18 cellular contexts compared by ENCODE assay signal in the genomic region with DNA sequence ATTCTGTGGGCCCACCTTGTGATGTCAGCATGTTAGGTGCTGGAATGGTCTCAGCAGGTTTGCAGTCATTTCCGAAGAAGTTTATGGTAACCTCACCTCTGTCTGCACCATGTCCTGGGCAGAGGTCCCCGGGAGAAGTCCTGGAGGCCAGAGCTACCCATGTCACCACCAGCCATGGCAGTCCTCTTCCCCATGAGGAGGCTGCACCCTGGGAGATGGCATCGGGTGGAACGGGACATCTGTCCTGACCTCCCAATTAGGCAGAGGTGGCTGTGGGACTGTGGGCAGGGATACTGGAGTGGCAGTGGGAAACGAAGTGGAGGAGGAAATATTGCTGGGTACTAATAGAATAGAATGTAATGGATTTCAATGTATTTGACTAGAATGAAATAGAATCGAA.
A peak's percentile ranks its signal among the peaks of the same experiment; 100 is the strongest.
DNase-seq lines count a peak whose midpoint lies in the region; ATAC-seq and TF ChIP-seq lines count a peak whose summit lies in the region.
"Had no signal": no experiment of that assay in that cellular context is flagged by ENCODE, and none has a peak within 500 bp of the region (broad histone marks: within the 10 kb centered on the region; RNA-seq: fewer than 3 reads in every experiment).

No MANE protein-coding gene starts in this region.

- H3K4me3 Mint-ChIP-seq in chondrocyte (ENCODE audit: unreplicated experiment): no peak overlapping the region
- H3K4me3 Mint-ChIP-seq: B cell; CD8-positive, alpha-beta T cell; IgD-negative memory B cell had no signal

- TF ChIP-seq CTCF in chondrocyte (IDR thresholded peaks at IDR 0.05): no peak

- DNase-seq in right cardiac atrium (peak in 2 of 3 donors; percentile 20 to 25), left ventricle myocardium superior (no peak), chondrocyte (ENCODE audit: low spot score) (peak; percentile 91), posterior vena cava (ENCODE audit: low spot score) (peak; percentile 75), mucosa of gallbladder (ENCODE audit: low spot score) (no peak), anterior cingulate cortex (lab: John Stamatoyannopoulos, UW) (no peak), NCI-H446 treated with DMSO at 0.1 percent for 48 hours (lab: John Stamatoyannopoulos, UW) (no peak)
- DNase-seq: 8988T; Calu3; CD8-positive, alpha-beta T cell; DND-41; EL; GM23248; HCEC 1CT had no signal

- H3K27me3 ChIP-seq in right cardiac atrium (ENCODE audit: control insufficient read depth, insufficient read depth): no peaks in the 10 kb centered on the region
- H3K27me3 ChIP-seq: BLaER1 treated with 17β-estradiol and CSF1 and Interleukin-3, amounts not matched to agents 10 nM and 100 nM had no signal

- peaks cover 18% of the 10 kb centered on the region for H3K9me3 Mint-ChIP-seq in chondrocyte (ENCODE audit: low read depth)

- no peaks in the 10 kb centered on the region for H3K27me3 Mint-ChIP-seq in chondrocyte (ENCODE audit: low read depth)
- H3K27me3 Mint-ChIP-seq: B cell, IgD-negative memory B cell had no signal

- no peaks in the 10 kb centered on the region for H3K36me3 Mint-ChIP-seq in chondrocyte (ENCODE audit: low read depth)
- H3K36me3 Mint-ChIP-seq: CD8-positive, alpha-beta T cell; IgD-negative memory B cell had no signal

- no peak overlapping the region for H3K27ac Mint-ChIP-seq in chondrocyte (ENCODE audit: unreplicated experiment)
- H3K27ac Mint-ChIP-seq: B cell; CD8-positive, alpha-beta T cell had no signal

- no peaks in the 10 kb centered on the region for H3K4me1 Mint-ChIP-seq in chondrocyte (ENCODE audit: low read depth)
- H3K4me1 Mint-ChIP-seq: B cell, IgD-negative memory B cell had no signal

- intact Hi-C loops in right cardiac atrium (cut with DNase I): no loop called here
- intact Hi-C loops in left ventricle myocardium superior (cut with micrococcal nuclease): no loop called here
- intact Hi-C loops in posterior vena cava (cut with DNase I): no loop called here

- no peak overlapping the region for H3K4me3 ChIP-seq in right cardiac atrium (ENCODE audit: low read length)
- H3K4me3 ChIP-seq: BLaER1 treated with 17β-estradiol and CSF1 and Interleukin-3, amounts not matched to agents 10 nM and 100 nM; GM23248 had no signal

- 72% methylated on average over 6 of the region's 6 CpGs for WGBS in right cardiac atrium

- no peak overlapping the region for H3K27ac ChIP-seq in right cardiac atrium (ENCODE audit: low read length)
- H3K27ac ChIP-seq: BLaER1 treated with 17β-estradiol and CSF1 and Interleukin-3, amounts not matched to agents 10 nM and 100 nM; GM23248; HL-60 had no signal

- no peak for ATAC-seq in right cardiac atrium
- no peak for ATAC-seq in left ventricle myocardium superior
- ATAC-seq: CD8-positive, alpha-beta T cell had no signal

- H3K9me3 ChIP-seq in right cardiac atrium (ENCODE audit: control insufficient read depth, low read length): no peaks in the 10 kb centered on the region

- H3K4me1 ChIP-seq in right cardiac atrium (ENCODE audit: control insufficient read depth, insufficient read depth, low read length): no peaks in the 10 kb centered on the region
- H3K4me1 ChIP-seq: BLaER1 treated with 17β-estradiol and CSF1 and Interleukin-3, amounts not matched to agents 10 nM and 100 nM had no signal

Comparison
In these comparisons a context has a peak if more than half of its experiments do, and no peak if none do; other contexts are left out.
1. DNase-seq: peak in right cardiac atrium (2 of 3), chondrocyte (single experiment) and posterior vena cava (single experiment); none in left ventricle myocardium superior (single experiment), mucosa of gallbladder (single experiment), anterior cingulate cortex (0 of 58) and NCI-H446 treated with DMSO at 0.1 percent for 48 hours (single experiment).